1 cellular context compared by ENCODE assay signal in the genomic region with DNA sequence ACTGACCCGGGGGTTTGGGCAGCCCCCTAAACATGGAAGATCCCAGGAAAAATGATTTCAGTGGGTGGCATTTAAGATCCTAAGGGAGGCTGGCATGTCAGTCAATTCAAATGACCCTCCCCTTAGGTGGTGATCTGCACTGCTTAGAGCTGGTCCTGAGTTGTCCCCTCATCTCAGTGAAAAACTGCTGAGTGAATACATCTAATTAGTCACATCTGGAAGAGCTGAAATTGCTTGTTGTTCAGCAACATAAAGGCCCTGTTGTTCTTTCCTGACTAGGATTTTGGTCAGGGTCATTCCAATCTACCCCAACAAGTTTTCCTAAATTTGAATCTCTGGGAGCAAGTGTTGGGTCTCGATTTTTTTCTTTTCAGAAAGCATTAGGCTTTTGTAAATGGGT.
TF ChIP-seq lines count a peak whose summit lies in the region.

No MANE protein-coding gene starts in this region.

TF ChIP-seq in H1, 55 proteins besides CTCF, POLR2A, EP300 and RAD21 (continued from another document):
- TF ChIP-seq, protein P1, sequence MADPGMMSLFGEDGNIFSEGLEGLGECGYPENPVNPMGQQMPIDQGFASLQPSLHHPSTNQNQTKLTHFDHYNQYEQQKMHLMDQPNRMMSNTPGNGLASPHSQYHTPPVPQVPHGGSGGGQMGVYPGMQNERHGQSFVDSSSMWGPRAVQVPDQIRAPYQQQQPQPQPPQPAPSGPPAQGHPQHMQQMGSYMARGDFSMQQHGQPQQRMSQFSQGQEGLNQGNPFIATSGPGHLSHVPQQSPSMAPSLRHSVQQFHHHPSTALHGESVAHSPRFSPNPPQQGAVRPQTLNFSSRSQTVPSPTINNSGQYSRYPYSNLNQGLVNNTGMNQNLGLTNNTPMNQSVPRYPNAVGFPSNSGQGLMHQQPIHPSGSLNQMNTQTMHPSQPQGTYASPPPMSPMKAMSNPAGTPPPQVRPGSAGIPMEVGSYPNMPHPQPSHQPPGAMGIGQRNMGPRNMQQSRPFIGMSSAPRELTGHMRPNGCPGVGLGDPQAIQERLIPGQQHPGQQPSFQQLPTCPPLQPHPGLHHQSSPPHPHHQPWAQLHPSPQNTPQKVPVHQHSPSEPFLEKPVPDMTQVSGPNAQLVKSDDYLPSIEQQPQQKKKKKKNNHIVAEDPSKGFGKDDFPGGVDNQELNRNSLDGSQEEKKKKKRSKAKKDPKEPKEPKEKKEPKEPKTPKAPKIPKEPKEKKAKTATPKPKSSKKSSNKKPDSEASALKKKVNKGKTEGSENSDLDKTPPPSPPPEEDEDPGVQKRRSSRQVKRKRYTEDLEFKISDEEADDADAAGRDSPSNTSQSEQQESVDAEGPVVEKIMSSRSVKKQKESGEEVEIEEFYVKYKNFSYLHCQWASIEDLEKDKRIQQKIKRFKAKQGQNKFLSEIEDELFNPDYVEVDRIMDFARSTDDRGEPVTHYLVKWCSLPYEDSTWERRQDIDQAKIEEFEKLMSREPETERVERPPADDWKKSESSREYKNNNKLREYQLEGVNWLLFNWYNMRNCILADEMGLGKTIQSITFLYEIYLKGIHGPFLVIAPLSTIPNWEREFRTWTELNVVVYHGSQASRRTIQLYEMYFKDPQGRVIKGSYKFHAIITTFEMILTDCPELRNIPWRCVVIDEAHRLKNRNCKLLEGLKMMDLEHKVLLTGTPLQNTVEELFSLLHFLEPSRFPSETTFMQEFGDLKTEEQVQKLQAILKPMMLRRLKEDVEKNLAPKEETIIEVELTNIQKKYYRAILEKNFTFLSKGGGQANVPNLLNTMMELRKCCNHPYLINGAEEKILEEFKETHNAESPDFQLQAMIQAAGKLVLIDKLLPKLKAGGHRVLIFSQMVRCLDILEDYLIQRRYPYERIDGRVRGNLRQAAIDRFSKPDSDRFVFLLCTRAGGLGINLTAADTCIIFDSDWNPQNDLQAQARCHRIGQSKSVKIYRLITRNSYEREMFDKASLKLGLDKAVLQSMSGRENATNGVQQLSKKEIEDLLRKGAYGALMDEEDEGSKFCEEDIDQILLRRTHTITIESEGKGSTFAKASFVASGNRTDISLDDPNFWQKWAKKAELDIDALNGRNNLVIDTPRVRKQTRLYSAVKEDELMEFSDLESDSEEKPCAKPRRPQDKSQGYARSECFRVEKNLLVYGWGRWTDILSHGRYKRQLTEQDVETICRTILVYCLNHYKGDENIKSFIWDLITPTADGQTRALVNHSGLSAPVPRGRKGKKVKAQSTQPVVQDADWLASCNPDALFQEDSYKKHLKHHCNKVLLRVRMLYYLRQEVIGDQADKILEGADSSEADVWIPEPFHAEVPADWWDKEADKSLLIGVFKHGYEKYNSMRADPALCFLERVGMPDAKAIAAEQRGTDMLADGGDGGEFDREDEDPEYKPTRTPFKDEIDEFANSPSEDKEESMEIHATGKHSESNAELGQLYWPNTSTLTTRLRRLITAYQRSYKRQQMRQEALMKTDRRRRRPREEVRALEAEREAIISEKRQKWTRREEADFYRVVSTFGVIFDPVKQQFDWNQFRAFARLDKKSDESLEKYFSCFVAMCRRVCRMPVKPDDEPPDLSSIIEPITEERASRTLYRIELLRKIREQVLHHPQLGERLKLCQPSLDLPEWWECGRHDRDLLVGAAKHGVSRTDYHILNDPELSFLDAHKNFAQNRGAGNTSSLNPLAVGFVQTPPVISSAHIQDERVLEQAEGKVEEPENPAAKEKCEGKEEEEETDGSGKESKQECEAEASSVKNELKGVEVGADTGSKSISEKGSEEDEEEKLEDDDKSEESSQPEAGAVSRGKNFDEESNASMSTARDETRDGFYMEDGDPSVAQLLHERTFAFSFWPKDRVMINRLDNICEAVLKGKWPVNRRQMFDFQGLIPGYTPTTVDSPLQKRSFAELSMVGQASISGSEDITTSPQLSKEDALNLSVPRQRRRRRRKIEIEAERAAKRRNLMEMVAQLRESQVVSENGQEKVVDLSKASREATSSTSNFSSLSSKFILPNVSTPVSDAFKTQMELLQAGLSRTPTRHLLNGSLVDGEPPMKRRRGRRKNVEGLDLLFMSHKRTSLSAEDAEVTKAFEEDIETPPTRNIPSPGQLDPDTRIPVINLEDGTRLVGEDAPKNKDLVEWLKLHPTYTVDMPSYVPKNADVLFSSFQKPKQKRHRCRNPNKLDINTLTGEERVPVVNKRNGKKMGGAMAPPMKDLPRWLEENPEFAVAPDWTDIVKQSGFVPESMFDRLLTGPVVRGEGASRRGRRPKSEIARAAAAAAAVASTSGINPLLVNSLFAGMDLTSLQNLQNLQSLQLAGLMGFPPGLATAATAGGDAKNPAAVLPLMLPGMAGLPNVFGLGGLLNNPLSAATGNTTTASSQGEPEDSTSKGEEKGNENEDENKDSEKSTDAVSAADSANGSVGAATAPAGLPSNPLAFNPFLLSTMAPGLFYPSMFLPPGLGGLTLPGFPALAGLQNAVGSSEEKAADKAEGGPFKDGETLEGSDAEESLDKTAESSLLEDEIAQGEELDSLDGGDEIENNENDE (IDR thresholded peaks at IDR 0.05; ENCODE audit: insufficient replicate concordance, low read length), result no peak
- TF ChIP-seq EZH2 (IDR thresholded peaks at IDR 0.05; ENCODE audit: low read depth, low read length, severe bottlenecking) (no peak), SIX5 (IDR thresholded peaks at IDR 0.05; ENCODE audit: low read depth, low read length) (no peak), BRCA1 (IDR thresholded peaks at IDR 0.05; ENCODE audit: low read depth, low read length) (no peak)
